ENCODE assay signal across 26 cellular contexts in genomic region chr11:40032331-40032730, GRCh38.
"Had no signal": no experiment of that assay in that cellular context is flagged by ENCODE, and none has a peak within 500 bp of the region (broad histone marks: within the 10 kb centered on the region; RNA-seq: fewer than 3 reads in every experiment).

No MANE protein-coding gene starts in this region.

- H3K27me3 Mint-ChIP-seq: naive B cell; stimulated activated naive B cell treated with anti-CD40 and anti-IgM and Interleukin-4, amounts not matched to agents 10 μg/mL and 1 μg/mL and 100 μg/mL, for 72 hours; stimulated activated naive CD8-positive, alpha-beta T cell treated with anti-CD3 and anti-CD28 coated beads, Interleukin-15, amount 100 ng/mL, for 72 hours had no signal

- H3K4me1 Mint-ChIP-seq: immature natural killer cell; naive B cell; stimulated activated naive B cell treated with anti-CD40 and anti-IgM and Interleukin-4, amounts not matched to agents 10 μg/mL and 1 μg/mL and 100 μg/mL, for 72 hours; stimulated activated naive CD8-positive, alpha-beta T cell treated with anti-CD3 and anti-CD28 coated beads, Interleukin-15, amount 100 ng/mL, for 72 hours had no signal

- H3K27ac ChIP-seq: neutrophil, right atrium auricular region, sigmoid colon, skin epidermis, testis, tibial nerve, upper lobe of right lung, vagina had no signal

- H3K27ac Mint-ChIP-seq: immature natural killer cell; naive B cell; nephron progenitor cell; stimulated activated naive B cell treated with anti-CD40 and anti-IgM and Interleukin-4, amounts not matched to agents 10 μg/mL and 1 μg/mL and 100 μg/mL, for 72 hours; stimulated activated naive CD8-positive, alpha-beta T cell treated with anti-CD3 and anti-CD28 coated beads, Interleukin-15, amount 100 ng/mL, for 72 hours had no signal

- H3K27me3 ChIP-seq: neutrophil, right atrium auricular region, sigmoid colon, testis, tibial nerve, upper lobe of right lung, vagina had no signal

- H3K4me3 ChIP-seq: lung, right atrium auricular region, sigmoid colon, skin epidermis, testis, tibial nerve, upper lobe of right lung, vagina had no signal

- H3K4me1 ChIP-seq: right atrium auricular region, sigmoid colon, testis, tibial nerve, upper lobe of right lung, vagina had no signal

- H3K36me3 ChIP-seq: neutrophil, right atrium auricular region, sigmoid colon, tibial nerve, upper lobe of right lung, vagina had no signal

- H3K36me3 Mint-ChIP-seq: immature natural killer cell; naive B cell; stimulated activated naive B cell treated with anti-CD40 and anti-IgM and Interleukin-4, amounts not matched to agents 10 μg/mL and 1 μg/mL and 100 μg/mL, for 72 hours had no signal

- H3K9me3 ChIP-seq: neutrophil, sigmoid colon, testis, tibial nerve, vagina had no signal

- DNase-seq: dermis blood vessel endothelial cell; erythroblast; foreskin melanocyte; head of caudate nucleus; hippocampal formation; immature natural killer cell; kidney; left cardiac atrium; left ventricle myocardium superior; mesenchymal stem cell; naive B cell; nephron progenitor cell; posterior cingulate gyrus; sigmoid colon; stimulated activated CD4-positive, alpha-beta T cell treated with anti-CD3 and anti-CD28 coated beads, Interleukin-2, amount 100 ng/mL, for 24 hours; stimulated activated CD4-positive, alpha-beta T cell treated with anti-CD3 and anti-CD28 coated beads, Interleukin-4, amount 100 ng/mL, for 4 hours; stimulated activated naive B cell treated with anti-CD40 and anti-IgM and Interleukin-4, amounts not matched to agents 10 μg/mL and 1 μg/mL and 100 μg/mL, for 72 hours; stimulated activated naive CD8-positive, alpha-beta T cell treated with anti-CD3 and anti-CD28 coated beads, Interleukin-15, amount 100 ng/mL, for 72 hours; testis; upper lobe of right lung had no signal

- ATAC-seq: left cardiac atrium; left ventricle myocardium superior; stimulated activated naive B cell treated with anti-CD40 and anti-IgM and Interleukin-4, amounts not matched to agents 10 μg/mL and 1 μg/mL and 100 μg/mL, for 72 hours; stimulated activated naive CD8-positive, alpha-beta T cell treated with anti-CD3 and anti-CD28 coated beads, Interleukin-15, amount 100 ng/mL, for 72 hours; upper lobe of right lung had no signal

- H3K4me3 Mint-ChIP-seq: immature natural killer cell; naive B cell; nephron progenitor cell; stimulated activated naive B cell treated with anti-CD40 and anti-IgM and Interleukin-4, amounts not matched to agents 10 μg/mL and 1 μg/mL and 100 μg/mL, for 72 hours; stimulated activated naive CD8-positive, alpha-beta T cell treated with anti-CD3 and anti-CD28 coated beads, Interleukin-15, amount 100 ng/mL, for 72 hours had no signal
